In the genomic region with DNA sequence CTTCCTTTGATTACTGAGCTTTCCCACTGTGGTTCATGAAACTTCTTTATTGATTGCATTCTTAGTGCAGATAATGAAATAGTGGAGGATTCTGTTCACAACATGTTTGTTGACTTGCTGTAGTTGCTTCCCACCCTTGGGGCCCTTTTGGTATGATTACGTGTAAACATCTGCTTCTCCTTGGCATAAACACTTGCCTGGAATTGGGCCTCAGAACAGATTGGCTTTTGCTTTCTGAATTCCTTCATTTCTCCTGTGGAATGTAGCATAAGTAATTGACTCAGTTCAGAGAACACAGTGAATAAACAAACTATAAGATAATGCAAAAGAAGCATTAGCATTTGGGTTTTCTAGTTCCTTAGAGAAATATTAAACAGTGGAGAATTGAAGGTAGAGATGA, we compare ENCODE assay signal across 19 cellular contexts. TPM values are rescaled to one million over a fixed set of nuclear protein-coding genes. Genes with fewer than 3 reads are reported as not detected.
DNase-seq lines count a peak whose midpoint lies in the region; ATAC-seq and TF ChIP-seq lines count a peak whose summit lies in the region.
"Had no signal": no experiment of that assay in that cellular context is flagged by ENCODE, and none has a peak within 500 bp of the region (broad histone marks: within the 10 kb centered on the region; RNA-seq: fewer than 3 reads in every experiment).

No MANE protein-coding gene starts in this region.

- TF ChIP-seq EP300 in sigmoid colon (IDR thresholded peaks at IDR 0.05), result no peak

- H3K4me1 ChIP-seq in fibroblast of lung (ENCODE audit: control insufficient read depth, extremely low read depth, insufficient read depth, low read length), result peaks cover 3% of the 10 kb centered on the region
- peaks cover 0 to 12% (median 8%) of the 10 kb centered on the region in 4 donors for H3K4me1 ChIP-seq in sigmoid colon
- no peaks in the 10 kb centered on the region for H3K4me1 ChIP-seq in adrenal gland (replicated peaks in 1 of 2)

- H3K4me3 ChIP-seq in MG63 (no peak overlapping the region), fibroblast of lung (replicated peaks in 1 of 4; ENCODE audit: control extremely low read depth in 1 of 4, insufficient read depth in 1 of 4, low read depth in 3 of 4, low read length in 4 of 4) (no peak overlapping the region), sigmoid colon (no peak overlapping the region), adrenal gland (no peak overlapping the region)
- H3K4me3 ChIP-seq: cardiac muscle cell, GM12878 had no signal

- H3K27ac ChIP-seq in fibroblast of lung (ENCODE audit: insufficient read depth, low read length), result peak overlapping the region; percentile 2
- peak overlapping the region in 3 of 4 donors; percentile 4 to 28 (median 15) for H3K27ac ChIP-seq in sigmoid colon
- H3K27ac ChIP-seq in adrenal gland, result no peak overlapping the region
- H3K27ac ChIP-seq: cardiac muscle cell had no signal

- intact Hi-C loops in sigmoid colon (cut with DNase I), result no loop called here
- intact Hi-C loops in adrenal gland (cut with DNase I), result loop anchor here in 1 of 2 donors (10.0 kb wide), 1 partner anchor 262 kb away; no protein-coding TSS in a partner anchor

- H4K20me1 ChIP-seq in fibroblast of lung (ENCODE audit: control insufficient read depth, extremely low read depth, insufficient read depth, low read length), result peaks cover 2% of the 10 kb centered on the region

- no peaks in the 10 kb centered on the region for H3K79me2 ChIP-seq in fibroblast of lung (ENCODE audit: control insufficient read depth, insufficient read depth, low read length)

- H3K9ac ChIP-seq in fibroblast of lung (ENCODE audit: insufficient read depth, low read length), result no peak overlapping the region

- peak; percentile 65 for DNase-seq in AG08396 (ENCODE audit: low spot score)
- peak; percentile 50 for DNase-seq in MG63
- peak; percentile 41 to 70 for DNase-seq in fibroblast of lung (ENCODE audit: low read depth in 2 of 2)
- no peak for DNase-seq in sigmoid colon
- no peak for DNase-seq in activated CD4-positive, CD25-positive, alpha-beta regulatory T cell (lab: John Stamatoyannopoulos, UW)
- no peak for DNase-seq in T-helper 1 cell
- DNase-seq in adrenal gland, result no peak
- DNase-seq: activated CD8-positive, alpha-beta memory T cell treated with anti-CD3 and anti-CD28 coated beads, Interleukin-2, amount 50 U/mL, for 4 hours; activated effector memory CD4-positive, alpha-beta T cell treated with Interleukin-2 at 50 U/mL for 16 hours; CD4-positive, CD25-positive, alpha-beta regulatory T cell; GOT3; islet precursor cell; mammary epithelial cell; NCI-H774; OCI-M1; SIG-M5 had no signal

- H3K36me3 ChIP-seq in MG63, result peaks cover 87% of the 10 kb centered on the region
- peaks cover 29% of the 10 kb centered on the region for H3K36me3 ChIP-seq in fibroblast of lung (ENCODE audit: control insufficient read depth, insufficient read depth, low read length)
- H3K36me3 ChIP-seq in sigmoid colon, result peaks cover 37 to 98% (median 74%) of the 10 kb centered on the region in 4 donors
- H3K36me3 ChIP-seq in adrenal gland (replicated peaks in 1 of 2), result peaks cover 0 to 89% of the 10 kb centered on the region in 2 donors

- H3K27me3 ChIP-seq in MG63, result no peaks in the 10 kb centered on the region
- no peaks in the 10 kb centered on the region for H3K27me3 ChIP-seq in fibroblast of lung (ENCODE audit: control insufficient read depth, insufficient read depth, low read length)
- no peaks in the 10 kb centered on the region for H3K27me3 ChIP-seq in sigmoid colon
- no peaks in the 10 kb centered on the region for H3K27me3 ChIP-seq in adrenal gland
- H3K27me3 ChIP-seq: cardiac muscle cell had no signal

- TF ChIP-seq CTCF in fibroblast of lung (conservative IDR thresholded peaks at IDR 0.05 in 1 of 2, IDR thresholded peaks at IDR 0.05 in 1 of 2; ENCODE audit: low read depth in 1 of 2, low read length in 2 of 2), result no peak
- TF ChIP-seq CTCF in sigmoid colon (IDR thresholded peaks at IDR 0.05), result no peak
- TF ChIP-seq CTCF in adrenal gland (IDR thresholded peaks at IDR 0.05), result no peak

- TF ChIP-seq POLR2A in sigmoid colon (IDR thresholded peaks at IDR 0.05), result no peak
- no peak for TF ChIP-seq POLR2A in adrenal gland (IDR thresholded peaks at IDR 0.05)

- WGBS in sigmoid colon, 2 donors, result 83 to 86% methylated on average over 1 of the region's 1 CpG
- WGBS in adrenal gland, 4 donors, result 67 to 69% (median 67%) methylated on average over 1 of the region's 1 CpG

- no peak for ATAC-seq in GM19467 (IDR thresholded peaks at IDR 0.05; ENCODE audit: unreplicated experiment)
- ATAC-seq: GM12878 had no signal

- no peak overlapping the region for H3K4me2 ChIP-seq in fibroblast of lung (ENCODE audit: extremely low read depth, insufficient read depth, low read length)

- H3K9me3 ChIP-seq in MG63 (no peaks in the 10 kb centered on the region), fibroblast of lung (ENCODE audit: control insufficient read depth, insufficient read depth, low read depth, low read length) (no peaks in the 10 kb centered on the region), sigmoid colon (no peaks in the 10 kb centered on the region), adrenal gland (replicated peaks in 1 of 3) (no peaks in the 10 kb centered on the region)

- H2AFZ ChIP-seq in fibroblast of lung (ENCODE audit: low read length), result no peak overlapping the region

RNA-seq across cellular contexts. Expression of a gene that starts 59.5 kb away (rescaled TPM):
- total RNA-seq in MG63 (2014; rRNA removed; shearing (Covaris generic); ENCODE audit: low replicate concordance), result 0.10 and 0.16 TPM in 2 replicates
- total RNA-seq in fibroblast of lung, result 0.99 and 2.8 TPM in 2 replicates
- 0.66 and 3.9 TPM in 2 replicates for polyA plus RNA-seq in fibroblast of lung
- 0.40 and 2.5 TPM in 2 replicates for polyA plus RNA-seq in fibroblast of lung (2012)
- polyA minus RNA-seq in fibroblast of lung (ENCODE audit: low replicate concordance), result 2.7 TPM in 1 of 2 replicates, not detected in the other
- total RNA-seq in sigmoid colon, result 1 to 10 TPM; 2.6 to 5.0 (median 3.7) TPM
- 10 to 100 TPM in 1 of 3 donors, 1 to 10 TPM in 2; 4.2 to 24.0 (median 4.8) TPM for polyA plus RNA-seq in sigmoid colon
- total RNA-seq in adrenal gland, result 1 to 10 TPM in 1 of 8 donors, under 1 TPM in 6, not detected in 1; 0.04 to 1.4 (median 0.10) TPM
- under 1 TPM; 0.15 to 0.30 (median 0.16) TPM for polyA plus RNA-seq in adrenal gland
- total RNA-seq: CD4-positive, CD25-positive, alpha-beta regulatory T cell had no signal
- polyA plus RNA-seq: CD4-positive, CD25-positive, alpha-beta regulatory T cell had no signal

Comparison
In these comparisons a context has a peak if more than half of its experiments do, and no peak if none do; other contexts are left out.
1. DNase-seq: peak in AG08396 (single experiment), MG63 (single experiment) and fibroblast of lung (2 of 2); none in sigmoid colon (single experiment), activated CD4-positive, CD25-positive, alpha-beta regulatory T cell (0 of 4), T-helper 1 cell (0 of 5) and adrenal gland (0 of 7).
2. H3K27ac ChIP-seq: peak in fibroblast of lung (single experiment) and sigmoid colon (3 of 4); none in adrenal gland (0 of 5).